1 cellular context compared by ENCODE assay signal in genomic region chr10:11646450-11646849, GRCh38.
TF ChIP-seq lines count a peak whose summit lies in the region.

No MANE protein-coding gene starts in this region.

TF ChIP-seq in HepG2, 621 proteins besides CTCF, POLR2A, EP300 and RAD21 (continued from another document):
- TF ChIP-seq IRF9 (CRISPR knock-in tag; IDR thresholded peaks at IDR 0.05; ENCODE audit: borderline replicate concordance) (no peak), JARID2 (CRISPR knock-in tag; IDR thresholded peaks at IDR 0.05; ENCODE audit: insufficient replicate concordance) (no peak), KDM2A (CRISPR knock-in tag; IDR thresholded peaks at IDR 0.05; ENCODE audit: borderline replicate concordance, low read depth) (no peak), THAP8 (CRISPR knock-in tag; IDR thresholded peaks at IDR 0.05; ENCODE audit: borderline replicate concordance) (no peak), HCFC1 (IDR thresholded peaks at IDR 0.05; ENCODE audit: low read depth, low read length) (no peak), ZHX2 (IDR thresholded peaks at IDR 0.05; ENCODE audit: low read depth) (no peak), ZHX2 (CRISPR knock-in tag; IDR thresholded peaks at IDR 0.05; ENCODE audit: borderline replicate concordance) (no peak), U2AF1 (optimal IDR thresholded peaks at IDR 0.05; ENCODE audit: low read depth, low read length) (no peak), PLSCR1 (CRISPR knock-in tag; IDR thresholded peaks at IDR 0.05; ENCODE audit: borderline replicate concordance) (no peak), MTA3 (CRISPR knock-in tag; IDR thresholded peaks at IDR 0.05) (no peak)
